9 cellular contexts compared by ENCODE assay signal in the genomic region with DNA sequence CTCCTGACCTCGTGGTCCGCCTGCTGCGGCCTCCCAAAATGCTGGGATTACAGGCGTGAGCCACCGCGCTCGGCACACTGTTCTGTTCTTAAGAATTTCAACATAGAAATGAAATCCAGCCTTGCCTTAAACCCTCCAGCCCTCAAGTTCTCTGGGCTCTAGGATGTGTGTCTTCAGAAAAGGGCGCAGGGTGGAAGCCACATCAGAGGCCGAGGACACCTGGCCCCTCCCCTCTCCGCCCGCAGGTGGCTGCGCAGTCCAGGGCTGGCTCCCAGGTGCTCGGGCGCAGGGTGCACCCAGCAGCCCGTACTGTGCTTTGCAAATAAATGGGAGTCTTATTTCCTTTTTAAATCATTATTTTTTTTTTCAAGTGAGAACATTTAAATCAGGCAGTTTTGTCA. TPM values are rescaled to one million over a fixed set of nuclear protein-coding genes. Genes with fewer than 3 reads are reported as not detected.
A peak's percentile ranks its signal among the peaks of the same experiment; 100 is the strongest.
DNase-seq lines count a peak whose midpoint lies in the region; ATAC-seq lines count a peak whose summit lies in the region.
"Had no signal": no experiment of that assay in that cellular context is flagged by ENCODE, and none has a peak within 500 bp of the region (broad histone marks: within the 10 kb centered on the region; RNA-seq: fewer than 3 reads in every experiment).

No MANE protein-coding gene starts in this region.

- H4K91ac ChIP-seq in mesenchymal stem cell (ENCODE audit: low read length) = no peak overlapping the region

- no peak overlapping the region for H2BK15ac ChIP-seq in mesenchymal stem cell (ENCODE audit: low read depth, poor library complexity, severe bottlenecking)

- H3K9me3 ChIP-seq in CD8-positive, alpha-beta memory T cell (ENCODE audit: low read length) = peaks cover 13% of the 10 kb centered on the region
- H3K9me3 ChIP-seq in mesenchymal stem cell (ENCODE audit: control insufficient read depth, low read length) = no peaks in the 10 kb centered on the region

- no peak overlapping the region for H2BK12ac ChIP-seq in mesenchymal stem cell (ENCODE audit: low read length in 2 of 2)

- H3K4me3 Mint-ChIP-seq in CD8-positive, alpha-beta memory T cell = peak overlapping the region; percentile 40 to 97 (median 92)
- H3K4me3 Mint-ChIP-seq in activated naive CD8-positive, alpha-beta T cell treated with anti-CD3 and anti-CD28 coated beads for 36 hours = peak overlapping the region; percentile 94
- peak overlapping the region; percentile 94 for H3K4me3 Mint-ChIP-seq in natural killer cell treated with Interleukin-12 subunit alpha and Interleukin-12 subunit beta and Interleukin-15 and Interleukin-18, amount 100 ng/mL, for 72 hours

- no peak overlapping the region for H3K9ac ChIP-seq in mesenchymal stem cell (ENCODE audit: low read length)

- H3K4me1 ChIP-seq in CD8-positive, alpha-beta memory T cell (ENCODE audit: insufficient read depth, low read length) = peaks cover 49% of the 10 kb centered on the region
- H3K4me1 ChIP-seq in mesenchymal stem cell (ENCODE audit: control insufficient read depth, insufficient read depth, low read depth, low read length) = peaks cover 10% of the 10 kb centered on the region

- H3K27me3 Mint-ChIP-seq in CD8-positive, alpha-beta memory T cell = peaks cover 0 to 2% of the 10 kb centered on the region in 2 donors
- H3K27me3 Mint-ChIP-seq in activated naive CD8-positive, alpha-beta T cell treated with anti-CD3 and anti-CD28 coated beads for 36 hours = no peaks in the 10 kb centered on the region
- H3K27me3 Mint-ChIP-seq in natural killer cell treated with Interleukin-12 subunit alpha and Interleukin-12 subunit beta and Interleukin-15 and Interleukin-18, amount 100 ng/mL, for 72 hours = no peaks in the 10 kb centered on the region

- peaks cover 25 to 54% (median 44%) of the 10 kb centered on the region in 3 donors for H3K4me1 Mint-ChIP-seq in CD8-positive, alpha-beta memory T cell
- peaks cover 39% of the 10 kb centered on the region for H3K4me1 Mint-ChIP-seq in activated naive CD8-positive, alpha-beta T cell treated with anti-CD3 and anti-CD28 coated beads for 36 hours
- H3K4me1 Mint-ChIP-seq in natural killer cell treated with Interleukin-12 subunit alpha and Interleukin-12 subunit beta and Interleukin-15 and Interleukin-18, amount 100 ng/mL, for 72 hours (ENCODE audit: low read depth in 2 of 2) = peaks cover 34 to 44% of the 10 kb centered on the region in 2 donors

- no peak overlapping the region for H4K8ac ChIP-seq in mesenchymal stem cell (ENCODE audit: low read length)

- no peak overlapping the region for H3K27ac ChIP-seq in CD8-positive, alpha-beta memory T cell (ENCODE audit: low read depth, low read length)
- H3K27ac ChIP-seq in mesenchymal stem cell (ENCODE audit: low read length, poor library complexity, severe bottlenecking) = no peak overlapping the region

- H2AFZ ChIP-seq in mesenchymal stem cell (ENCODE audit: low read depth, low read length) = no peak overlapping the region

- no peak overlapping the region for H3K4me2 ChIP-seq in mesenchymal stem cell (ENCODE audit: low read length, poor library complexity, severe bottlenecking)

- no peak for ATAC-seq in natural killer cell treated with Interleukin-12 subunit alpha and Interleukin-12 subunit beta and Interleukin-15 and Interleukin-18, amount 100 ng/mL, for 72 hours
- ATAC-seq in HG03045 (IDR thresholded peaks at IDR 0.05; ENCODE audit: unreplicated experiment) = no peak

- POLR2A ChIA-PET in CD8-positive, alpha-beta memory T cell (lab: Charles Lee) = no interaction called here

- H3K4me3 ChIP-seq in CD8-positive, alpha-beta memory T cell (ENCODE audit: low read length) = peak overlapping the region; percentile 9
- H3K4me3 ChIP-seq in mesenchymal stem cell (ENCODE audit: insufficient read depth in 1 of 2, low read depth in 1 of 2, low read length in 2 of 2) = no peak overlapping the region

- no peak overlapping the region for H2AK5ac ChIP-seq in mesenchymal stem cell (ENCODE audit: low read length, severe bottlenecking)

- no peaks in the 10 kb centered on the region for H3K36me3 ChIP-seq in CD8-positive, alpha-beta memory T cell (ENCODE audit: insufficient read depth, low read length)
- peaks cover 0 to 3% of the 10 kb centered on the region in 2 experiments for H3K36me3 ChIP-seq in mesenchymal stem cell (ENCODE audit: control insufficient read depth in 1 of 2, insufficient read depth in 2 of 2, low read depth in 1 of 2, low read length in 2 of 2)

- H3K4ac ChIP-seq in mesenchymal stem cell (ENCODE audit: low read depth in 1 of 2, low read length in 2 of 2) = no peak overlapping the region

- H2BK5ac ChIP-seq in mesenchymal stem cell (ENCODE audit: low read depth, low read length, poor library complexity, severe bottlenecking) = no peak overlapping the region

- DNase-seq in CD8-positive, alpha-beta memory T cell = peak in 2 of 5 donors; percentile 44 to 51
- DNase-seq in T-helper 1 cell (peak in 3 of 5 donors; percentile 31 to 45 (median 38)), mesenchymal stem cell (no peak), NCI-H1436 treated with DMSO at 0.1 percent for 48 hours (lab: John Stamatoyannopoulos, UW) (no peak), HuH-7 (ENCODE audit: low spot score) (no peak)
- DNase-seq in activated naive CD8-positive, alpha-beta T cell treated with anti-CD3 and anti-CD28 coated beads for 36 hours = peak; percentile 24
- peak; percentile 56 for DNase-seq in natural killer cell treated with Interleukin-12 subunit alpha and Interleukin-12 subunit beta and Interleukin-15 and Interleukin-18, amount 100 ng/mL, for 72 hours (ENCODE audit: low spot score)
- DNase-seq: NCI-H1436 had no signal

- H3K27me3 ChIP-seq in CD8-positive, alpha-beta memory T cell (ENCODE audit: insufficient read depth, low read length, poor library complexity, severe bottlenecking) = no peaks in the 10 kb centered on the region
- no peaks in the 10 kb centered on the region for H3K27me3 ChIP-seq in mesenchymal stem cell (ENCODE audit: control insufficient read depth in 1 of 2, insufficient read depth in 1 of 2, low read length in 2 of 2)

- no peak overlapping the region for H3K14ac ChIP-seq in mesenchymal stem cell (ENCODE audit: low read length in 2 of 2)

- H2BK120ac ChIP-seq in mesenchymal stem cell (ENCODE audit: low read depth, low read length) = no peak overlapping the region

- no peak overlapping the region for H3K18ac ChIP-seq in mesenchymal stem cell (ENCODE audit: low read depth in 1 of 2, low read length in 2 of 2)

- no peak overlapping the region for H3K23ac ChIP-seq in mesenchymal stem cell (ENCODE audit: low read length in 2 of 2)

- CTCF ChIA-PET in CD8-positive, alpha-beta memory T cell (lab: Charles Lee) = interaction anchor here (1.3 to 3.0 kb wide), 2 partner anchors 18 to 44 kb away, joined by 3 to 9 read pairs; a partner anchor contains a TSS

- peak overlapping the region in 7 of 8 donors; percentile 63 to 98 (median 71) for H3K27ac Mint-ChIP-seq in CD8-positive, alpha-beta memory T cell
- H3K27ac Mint-ChIP-seq in activated naive CD8-positive, alpha-beta T cell treated with anti-CD3 and anti-CD28 coated beads for 36 hours = peak overlapping the region; percentile 98
- peak overlapping the region; percentile 67 to 89 for H3K27ac Mint-ChIP-seq in natural killer cell treated with Interleukin-12 subunit alpha and Interleukin-12 subunit beta and Interleukin-15 and Interleukin-18, amount 100 ng/mL, for 72 hours

- H3K9me3 Mint-ChIP-seq in CD8-positive, alpha-beta memory T cell = peaks cover 2 to 12% (median 9%) of the 10 kb centered on the region in 5 donors
- peaks cover 16% of the 10 kb centered on the region for H3K9me3 Mint-ChIP-seq in activated naive CD8-positive, alpha-beta T cell treated with anti-CD3 and anti-CD28 coated beads for 36 hours
- H3K9me3 Mint-ChIP-seq in natural killer cell treated with Interleukin-12 subunit alpha and Interleukin-12 subunit beta and Interleukin-15 and Interleukin-18, amount 100 ng/mL, for 72 hours = no peaks in the 10 kb centered on the region

- 95% methylated on average over 14 of the region's 15 CpGs for whole genome bisulfite sequencing in mesenchymal stem cell

- peaks cover 2% of the 10 kb centered on the region for H3K79me1 ChIP-seq in mesenchymal stem cell (replicated peaks; ENCODE audit: low read length, poor library complexity, severe bottlenecking)

- peaks cover 3 to 20% (median 12%) of the 10 kb centered on the region in 3 donors for H3K36me3 Mint-ChIP-seq in CD8-positive, alpha-beta memory T cell
- peaks cover 22% of the 10 kb centered on the region for H3K36me3 Mint-ChIP-seq in activated naive CD8-positive, alpha-beta T cell treated with anti-CD3 and anti-CD28 coated beads for 36 hours
- H3K36me3 Mint-ChIP-seq in natural killer cell treated with Interleukin-12 subunit alpha and Interleukin-12 subunit beta and Interleukin-15 and Interleukin-18, amount 100 ng/mL, for 72 hours = peaks cover 5% of the 10 kb centered on the region

RNA-seq across cellular contexts. Expression of a gene that starts 2.0 kb away (rescaled TPM):
- total RNA-seq in CD8-positive, alpha-beta memory T cell = 10 to 100 TPM; 49.7 to 51.8 TPM
- 31.1 TPM for polyA plus RNA-seq in CD8-positive, alpha-beta memory T cell
- total RNA-seq in activated naive CD8-positive, alpha-beta T cell treated with anti-CD3 and anti-CD28 coated beads for 36 hours = 10 to 100 TPM; 51.0 to 53.1 TPM
- total RNA-seq in natural killer cell treated with Interleukin-12 subunit alpha and Interleukin-12 subunit beta and Interleukin-15 and Interleukin-18, amount 100 ng/mL, for 72 hours = 10 to 100 TPM; 31.0 to 34.6 TPM
- polyA plus RNA-seq in mesenchymal stem cell (2013, experiment 1 of 2) = 23.5 TPM
- 24.0 TPM for polyA plus RNA-seq in mesenchymal stem cell (2013, experiment 2 of 2)

RNA-seq across cellular contexts. Expression of a gene that starts 44.8 kb away (rescaled TPM):
- 10 to 100 TPM; 10.9 to 14.6 TPM for total RNA-seq in CD8-positive, alpha-beta memory T cell
- 8.3 TPM for polyA plus RNA-seq in CD8-positive, alpha-beta memory T cell
- total RNA-seq in activated naive CD8-positive, alpha-beta T cell treated with anti-CD3 and anti-CD28 coated beads for 36 hours = 10 to 100 TPM in 1 of 2 experiments, 1 to 10 TPM in 1; 8.8 to 11.1 TPM
- 10 to 100 TPM; 13.3 to 19.4 TPM for total RNA-seq in natural killer cell treated with Interleukin-12 subunit alpha and Interleukin-12 subunit beta and Interleukin-15 and Interleukin-18, amount 100 ng/mL, for 72 hours
- 5.7 TPM for polyA plus RNA-seq in mesenchymal stem cell (2013, experiment 1 of 2)
- polyA plus RNA-seq in mesenchymal stem cell (2013, experiment 2 of 2) = 5.4 TPM

RNA-seq across cellular contexts. Expression of a gene that starts 45.1 kb away (rescaled TPM):
- 10 to 100 TPM; 45.0 to 47.0 TPM for total RNA-seq in CD8-positive, alpha-beta memory T cell
- 29.4 TPM for polyA plus RNA-seq in CD8-positive, alpha-beta memory T cell
- total RNA-seq in activated naive CD8-positive, alpha-beta T cell treated with anti-CD3 and anti-CD28 coated beads for 36 hours = 10 to 100 TPM; 28.8 to 40.1 TPM
- 10 to 100 TPM; 46.6 to 59.4 TPM for total RNA-seq in natural killer cell treated with Interleukin-12 subunit alpha and Interleukin-12 subunit beta and Interleukin-15 and Interleukin-18, amount 100 ng/mL, for 72 hours
- 19.9 TPM for polyA plus RNA-seq in mesenchymal stem cell (2013, experiment 1 of 2)
- 20.7 TPM for polyA plus RNA-seq in mesenchymal stem cell (2013, experiment 2 of 2)

Comparison
In these comparisons a context has a peak if more than half of its experiments do, and no peak if none do; other contexts are left out.
1. DNase-seq: peak in T-helper 1 cell (3 of 5), activated naive CD8-positive, alpha-beta T cell treated with anti-CD3 and anti-CD28 coated beads for 36 hours (single experiment) and natural killer cell treated with Interleukin-12 subunit alpha and Interleukin-12 subunit beta and Interleukin-15 and Interleukin-18, amount 100 ng/mL, for 72 hours (single experiment); none in mesenchymal stem cell (single experiment), NCI-H1436 treated with DMSO at 0.1 percent for 48 hours (single experiment) and HuH-7 (single experiment).
2. Peak in every context shown above with its lines, with median percentiles within 50 percentile points of each other: H3K27ac Mint-ChIP-seq and H3K4me3 Mint-ChIP-seq.